ENCODE assay signal across 21 cellular contexts in genomic region chr9:5470122-5470521, GRCh38. TPM values are rescaled to one million over a fixed set of nuclear protein-coding genes. Genes with fewer than 3 reads are reported as not detected.
DNase-seq lines count a peak whose midpoint lies in the region; ATAC-seq, FAIRE-seq and TF ChIP-seq lines count a peak whose summit lies in the region.
"Had no signal": no experiment of that assay in that cellular context is flagged by ENCODE, and none has a peak within 500 bp of the region (broad histone marks: within the 10 kb centered on the region; RNA-seq: fewer than 3 reads in every experiment).

No MANE protein-coding gene starts in this region.

- no peak overlapping the region for H3K27ac Mint-ChIP-seq in CD14-positive monocyte

- TF ChIP-seq RAD21 in SK-N-SH (IDR thresholded peaks at IDR 0.05; ENCODE audit: low read length) (no peak), GM12878 (IDR thresholded peaks at IDR 0.05; ENCODE audit: insufficient read depth, low read depth, low read length) (no peak)

- RAD21 ChIA-PET in GM12878 (lab: Charles Lee; ENCODE audit: unreplicated experiment): interaction anchor here (1.0 to 1.3 kb wide), 4 partner anchors 9 to 48 kb away, joined by 3 to 5 read pairs (median 4); no protein-coding TSS in a partner anchor

- H3K4me3 Mint-ChIP-seq in CD14-positive monocyte: no peak overlapping the region

- H2AFZ ChIP-seq in SK-N-SH (ENCODE audit: low read depth) (no peak overlapping the region), GM12878 (ENCODE audit: control insufficient read depth, low read depth, low read length) (no peak overlapping the region), OCI-LY7 (ENCODE audit: low read length) (no peak overlapping the region)

- ATAC-seq in SK-N-SH treated with all-trans-retinoic acid at 6 μM for 48 hours: peak; percentile 45; the same call in 1 of the 3 replicates
- peak; percentile 32 for ATAC-seq in GM12878
- no peak for ATAC-seq in HG02763 (IDR thresholded peaks at IDR 0.05; ENCODE audit: unreplicated experiment)
- ATAC-seq: Right ventricle myocardium inferior had no signal

- WGBS in SK-N-SH (ENCODE audit: low lambda C conversion rate): 94% methylated on average over 1 of the region's 1 CpG
- 95% methylated on average over 1 of the region's 1 CpG for WGBS in GM12878 (ENCODE audit: insufficient coverage, insufficient replicate concordance, low lambda C conversion rate, missing lambda C conversion rate)

- in situ Hi-C loops in GM12878 (cut with MboI): no loop called here

- CTCF ChIA-PET in SK-N-SH (lab: Yijun Ruan, JAX): interaction anchor here (0.7 to 1.7 kb wide), 3 partner anchors 14 to 20 kb away, joined by 3 to 5 read pairs (median 3); partner anchors contain the start of gene CD274
- CTCF ChIA-PET in GM12878 (lab: Yijun Ruan, JAX): interaction anchor here (0.9 to 1.3 kb wide), 2 partner anchors 10 to 76 kb away, joined by 3 read pairs; no protein-coding TSS in a partner anchor
- CTCF ChIA-PET in OCI-LY7 (lab: Charles Lee; ENCODE audit: unreplicated experiment): no interaction called here

- peaks cover 0 to 5% (median 0%) of the 10 kb centered on the region in 7 donors for H3K9me3 Mint-ChIP-seq in CD14-positive monocyte

- H3K27ac ChIP-seq in SK-N-SH (ENCODE audit: low read depth in 2 of 2, low read length in 1 of 2) (no peak overlapping the region), GM12878 (ENCODE audit: control insufficient read depth, insufficient read depth) (no peak overlapping the region), OCI-LY7 (ENCODE audit: low read depth, low read length, poor library complexity, severe bottlenecking) (no peak overlapping the region)
- H3K27ac ChIP-seq: C4-2B, KMS-11, Peyer's patch, SJSA1 had no signal

- intact Hi-C loops in GM12878 (cut with micrococcal nuclease; ENCODE audit: unreplicated experiment): no loop called here
- intact Hi-C loops in OCI-LY7 (cut with micrococcal nuclease; ENCODE audit: unreplicated experiment): no loop called here
- intact Hi-C loops in CD14-positive monocyte (cut with micrococcal nuclease): no loop called here

- H4K20me1 ChIP-seq in SK-N-SH (ENCODE audit: insufficient read depth): no peaks in the 10 kb centered on the region
- H4K20me1 ChIP-seq in GM12878 (ENCODE audit: control insufficient read depth, insufficient read depth): no peaks in the 10 kb centered on the region
- H4K20me1 ChIP-seq in OCI-LY7 (ENCODE audit: insufficient read depth, low read length): no peaks in the 10 kb centered on the region

- peak; percentile 47 for FAIRE-seq in GM12878 (lab: Jason Lieb, UNC)
- FAIRE-seq: HTR-8/SVneo had no signal

- TF ChIP-seq POLR2A in GM12878 (IDR thresholded peaks at IDR 0.05; ENCODE audit: low read depth, low read length): no peak

- H3K79me2 ChIP-seq in SK-N-SH (ENCODE audit: insufficient read depth) (no peaks in the 10 kb centered on the region), GM12878 (ENCODE audit: control insufficient read depth, insufficient read depth, low read length) (no peaks in the 10 kb centered on the region), OCI-LY7 (ENCODE audit: insufficient read depth, low read depth, low read length) (no peaks in the 10 kb centered on the region)

- H3K4me1 Mint-ChIP-seq in CD14-positive monocyte: peaks cover 25% of the 10 kb centered on the region

- H3K27me3 Mint-ChIP-seq in CD14-positive monocyte (ENCODE audit: low read depth in 3 of 3): peaks cover 0 to 1% (median 0%) of the 10 kb centered on the region in 3 donors

- TF ChIP-seq CTCF in SK-N-SH (IDR thresholded peaks at IDR 0.05) (no peak), GM12878 (IDR thresholded peaks at IDR 0.05 in 2 of 3, conservative IDR thresholded peaks at IDR 0.05 in 1 of 3; ENCODE audit: control insufficient read depth in 2 of 3, extremely low read depth in 1 of 3, insufficient read depth in 1 of 3, low read depth in 3 of 3, low read length in 3 of 3) (no peak), OCI-LY7 (conservative IDR thresholded peaks at IDR 0.05; ENCODE audit: low read length) (no peak), CD14-positive monocyte (IDR thresholded peaks at IDR 0.05) (no peak)

- H3K4me1 ChIP-seq in SK-N-SH (ENCODE audit: control insufficient read depth in 1 of 2, insufficient read depth in 2 of 2, low read depth in 1 of 2, low read length in 1 of 2) (no peaks in the 10 kb centered on the region; a peak in 2 of 4 replicates), GM12878 (ENCODE audit: control insufficient read depth, insufficient read depth, low read length) (peaks cover 11% of the 10 kb centered on the region), OCI-LY7 (ENCODE audit: insufficient read depth, low read length, poor library complexity, severe bottlenecking) (peaks cover 10% of the 10 kb centered on the region)
- H3K4me1 ChIP-seq: Peyer's patch, SJSA1 had no signal

- no peak for TF ChIP-seq EP300 in SK-N-SH (IDR thresholded peaks at IDR 0.05; ENCODE audit: borderline replicate concordance in 1 of 2, low read depth in 1 of 2, low read length in 1 of 2)
- TF ChIP-seq EP300 in GM12878 (IDR thresholded peaks at IDR 0.05; ENCODE audit: borderline replicate concordance in 1 of 2, control insufficient read depth in 1 of 2, low read depth in 2 of 2, low read length in 2 of 2): no peak

- H3K9me3 ChIP-seq in SK-N-SH: no peaks in the 10 kb centered on the region
- no peaks in the 10 kb centered on the region for H3K9me3 ChIP-seq in GM12878 (replicated peaks; ENCODE audit: control insufficient read depth, insufficient read depth, low read length)
- H3K9me3 ChIP-seq in OCI-LY7 (ENCODE audit: low read length): no peaks in the 10 kb centered on the region
- H3K9me3 ChIP-seq: Peyer's patch, SJSA1 had no signal

- H3K4me3 ChIP-seq in SK-N-SH (ENCODE audit: low read depth in 2 of 2, low read length in 1 of 2) (no peak overlapping the region), GM12878 (no peak overlapping the region), OCI-LY7 (ENCODE audit: low read depth, low read length, poor library complexity, severe bottlenecking) (no peak overlapping the region)
- H3K4me3 ChIP-seq: Peyer's patch, SJSA1 had no signal

- peaks cover 2 to 4% of the 10 kb centered on the region in 2 donors for H3K36me3 Mint-ChIP-seq in CD14-positive monocyte

- H3K9ac ChIP-seq in SK-N-SH (no peak overlapping the region), GM12878 (ENCODE audit: control insufficient read depth, insufficient read depth, low read length) (no peak overlapping the region)
- H3K9ac ChIP-seq: KMS-11 had no signal

- peaks cover 21 to 40% of the 10 kb centered on the region in 2 experiments for H3K36me3 ChIP-seq in SK-N-SH (replicated peaks in 1 of 2; ENCODE audit: control insufficient read depth in 1 of 2, insufficient read depth in 2 of 2, low read length in 1 of 2)
- H3K36me3 ChIP-seq in GM12878 (ENCODE audit: control insufficient read depth in 2 of 2, insufficient read depth in 2 of 2, low read length in 1 of 2): peaks cover 5 to 13% of the 10 kb centered on the region in 2 experiments
- no peaks in the 10 kb centered on the region for H3K36me3 ChIP-seq in OCI-LY7 (ENCODE audit: insufficient read depth, low read length)
- H3K36me3 ChIP-seq: SJSA1 had no signal

- H3K9me2 ChIP-seq in SK-N-SH: no peaks in the 10 kb centered on the region
- no peaks in the 10 kb centered on the region for H3K9me2 ChIP-seq in OCI-LY7 (ENCODE audit: insufficient read depth, low read length)

- H3K4me2 ChIP-seq in SK-N-SH: no peak overlapping the region
- no peak overlapping the region for H3K4me2 ChIP-seq in GM12878 (ENCODE audit: control insufficient read depth, insufficient read depth)
- no peak overlapping the region for H3K4me2 ChIP-seq in OCI-LY7 (ENCODE audit: low read length)
- H3K4me2 ChIP-seq: KMS-11 had no signal

- DNase-seq in SK-N-SH (no peak), M059J (ENCODE audit: low read depth) (peak; percentile 22), GM12878 (ENCODE audit: low read depth, low spot score) (no peak), OCI-LY7 (ENCODE audit: low spot score) (no peak), CD14-positive monocyte (ENCODE audit: low spot score) (no peak)
- no peak for DNase-seq in activated CD4-positive, CD25-positive, alpha-beta regulatory T cell treated with anti-CD3 and anti-CD28 coated beads, Interleukin-2, amount 50 U/mL, for 72 hours
- DNase-seq: AML-193, GDM1, NCI-H1694, NCI-H2081 treated with DMSO at 0.1 percent for 48 hours, NCI-H446 treated with DMSO at 0.1 percent for 48 hours, NCI-H526 treated with DMSO at 0.1 percent for 48 hours, Peyer's patch, SW 1271 had no signal

- H3F3A ChIP-seq in SK-N-SH (replicated peaks; ENCODE audit: insufficient read depth): peaks cover 44% of the 10 kb centered on the region

- POLR2A ChIA-PET in SK-N-SH (lab: Yijun Ruan, JAX): no interaction called here
- POLR2A ChIA-PET in GM12878 (lab: Charles Lee): no interaction called here
- POLR2A ChIA-PET in OCI-LY7 (lab: Charles Lee): no interaction called here

- SMC1A ChIA-PET in GM12878 (lab: Charles Lee; ENCODE audit: uncharacterized antibody, unreplicated experiment): interaction anchor here (0.7 kb wide), 1 partner anchor 41 kb away, joined by 3 read pairs; no protein-coding TSS in a partner anchor

- H3K27me3 ChIP-seq in SK-N-SH (ENCODE audit: insufficient read depth) (no peaks in the 10 kb centered on the region), GM12878 (replicated peaks in 1 of 2; ENCODE audit: control insufficient read depth in 2 of 2, insufficient read depth in 2 of 2, low read length in 1 of 2) (no peaks in the 10 kb centered on the region)
- H3K27me3 ChIP-seq: Peyer's patch, SJSA1 had no signal

- BruUV-seq in GM12878 (replicated peaks; lab: Mats Ljungman, UMichigan): no TSS peak
- no TSS peak for BruUV-seq in OCI-LY7 (replicated peaks; lab: Mats Ljungman, UMichigan)

RNA-seq across cellular contexts. Expression of gene CD274, which starts 19.8 kb away (rescaled TPM):
- polyA plus RNA-seq in SK-N-SH (2012; rRNA removed) (25.8 and 30.9 TPM in 2 replicates), GM12878 (2011; rRNA removed) (128 and 134 TPM in 2 replicates), GM12878 (2014; fragmentation: Illumina TruSeq; extraction: Trizol) (34.3 and 37.7 TPM in 2 replicates), GM12878 (2014; fragmentation: Nextera tagmentation; extraction: Ambion mirVana) (10 to 100 TPM in 1 of 2 experiments, 1 to 10 TPM in 1; 9.4 to 12.2 TPM), GM12878 (2014; rRNA removed) (24.6 and 25.6 TPM in 2 replicates), GM12878 (2016; fragmentation: Nextera tagmentation; extraction: Ambion mirVana) (10 to 100 TPM; 16.1 to 16.4 TPM), CD14-positive monocyte (under 1 TPM in 1 of 2 donors, not detected in 1; 0.84 TPM)
- polyA plus RNA-seq in SK-N-SH (2012; cell fraction: cytosol; rRNA removed): 28.2 and 30.3 TPM in 2 replicates
- 24.6 and 47.3 TPM in 2 replicates for polyA plus RNA-seq in SK-N-SH (2012; cell fraction: nucleus; rRNA removed)
- 26.7 and 31.2 TPM in 2 replicates for total RNA-seq in M059J (2014; rRNA removed; shearing (Covaris generic))
- total RNA-seq in GM12878 (2013; cell fraction: nucleolus; rRNA removed): 338 and 344 TPM in 2 replicates
- total RNA-seq in GM12878 (2014; rRNA removed) (27.6 and 36.9 TPM in 2 replicates), GM12878 (2014; rRNA removed; fragmentation: Illumina TruSeq; extraction: Trizol) (28.4 and 32.0 TPM in 2 replicates), GM12878 (2021) (23.5 and 26.6 TPM in 2 replicates), OCI-LY7 (2022) (0.15 and 1.2 TPM in 2 replicates)
- polyA plus RNA-seq in GM12878 (2011; ENCODE audit: low read depth): 13.3 TPM
- 38.8 and 53.1 TPM in 2 replicates for polyA plus RNA-seq in GM12878 (2011; cell fraction: cytosol; rRNA removed)
- 186 and 257 TPM in 2 replicates for polyA plus RNA-seq in GM12878 (2011; cell fraction: nucleus; rRNA removed)
- 15.5 and 24.2 TPM in 2 replicates for polyA plus RNA-seq in GM12878 (2012)
- 79.0 and 144 TPM in 2 replicates for polyA minus RNA-seq in GM12878 (2011; rRNA and poly(A)+ RNA removed)
- polyA minus RNA-seq in GM12878 (2011; cell fraction: cytosol; rRNA and poly(A)+ RNA removed): 14.4 and 17.0 TPM in 2 replicates
- 141 and 142 TPM in 2 replicates for polyA minus RNA-seq in GM12878 (2011; cell fraction: nucleus; rRNA and poly(A)+ RNA removed)
- 0.57 and 4.3 TPM in 2 replicates for total RNA-seq in OCI-LY7 (2014; rRNA removed; shearing (Covaris generic))

RNA-seq across cellular contexts. Expression of gene PLGRKT, which starts 32.4 kb away (rescaled TPM):
- polyA plus RNA-seq in SK-N-SH (2012; rRNA removed) (11.4 and 13.1 TPM in 2 replicates), GM12878 (2011; rRNA removed) (34.8 and 53.5 TPM in 2 replicates), GM12878 (2014; fragmentation: Illumina TruSeq; extraction: Trizol) (28.0 and 32.8 TPM in 2 replicates), GM12878 (2014; fragmentation: Nextera tagmentation; extraction: Ambion mirVana) (10 to 100 TPM; 62.2 to 64.4 TPM), GM12878 (2014; rRNA removed) (23.0 and 27.8 TPM in 2 replicates), GM12878 (2016; fragmentation: Nextera tagmentation; extraction: Ambion mirVana) (10 to 100 TPM; 65.4 to 72.3 TPM), CD14-positive monocyte (10 to 100 TPM; 14.8 to 19.7 TPM)
- polyA plus RNA-seq in SK-N-SH (2012; cell fraction: cytosol; rRNA removed): 19.4 and 23.2 TPM in 2 replicates
- polyA plus RNA-seq in SK-N-SH (2012; cell fraction: nucleus; rRNA removed): 3.1 and 5.8 TPM in 2 replicates
- total RNA-seq in M059J (2014; rRNA removed; shearing (Covaris generic)): 43.5 and 44.9 TPM in 2 replicates
- total RNA-seq in GM12878 (2013; cell fraction: nucleolus; rRNA removed): 9.8 and 12.2 TPM in 2 replicates
- total RNA-seq in GM12878 (2014; rRNA removed) (25.2 and 28.2 TPM in 2 replicates), GM12878 (2014; rRNA removed; fragmentation: Illumina TruSeq; extraction: Trizol) (42.0 and 45.9 TPM in 2 replicates), GM12878 (2021) (29.0 and 34.2 TPM in 2 replicates), OCI-LY7 (2022) (26.1 and 26.2 TPM in 2 replicates)
- 12.6 TPM for polyA plus RNA-seq in GM12878 (2011; ENCODE audit: low read depth)
- 12.3 and 13.3 TPM in 2 replicates for polyA plus RNA-seq in GM12878 (2011; cell fraction: cytosol; rRNA removed)
- 7.5 and 8.7 TPM in 2 replicates for polyA plus RNA-seq in GM12878 (2011; cell fraction: nucleus; rRNA removed)
- 18.1 and 20.1 TPM in 2 replicates for polyA plus RNA-seq in GM12878 (2012)
- polyA minus RNA-seq in GM12878 (2011; rRNA and poly(A)+ RNA removed): 4.7 and 7.4 TPM in 2 replicates
- polyA minus RNA-seq in GM12878 (2011; cell fraction: cytosol; rRNA and poly(A)+ RNA removed): 5.4 and 6.7 TPM in 2 replicates
- 5.1 and 9.6 TPM in 2 replicates for polyA minus RNA-seq in GM12878 (2011; cell fraction: nucleus; rRNA and poly(A)+ RNA removed)
- total RNA-seq in OCI-LY7 (2014; rRNA removed; shearing (Covaris generic)): 7.9 and 10.4 TPM in 2 replicates

RNA-seq across cellular contexts. Expression of gene PDCD1LG2, which starts 40.2 kb away (rescaled TPM):
- polyA plus RNA-seq in SK-N-SH (2012; rRNA removed) (11.1 and 19.4 TPM in 2 replicates), GM12878 (2011; rRNA removed) (37.3 and 46.0 TPM in 2 replicates), GM12878 (2014; fragmentation: Illumina TruSeq; extraction: Trizol) (2.9 and 3.3 TPM in 2 replicates), GM12878 (2014; fragmentation: Nextera tagmentation; extraction: Ambion mirVana) (1 to 10 TPM; 1.5 to 2.5 TPM), GM12878 (2014; rRNA removed) (1.8 and 2.0 TPM in 2 replicates), GM12878 (2016; fragmentation: Nextera tagmentation; extraction: Ambion mirVana) (1 to 10 TPM; 3.0 to 4.1 TPM), CD14-positive monocyte (under 1 TPM; 0.16 to 0.41 TPM)
- polyA plus RNA-seq in SK-N-SH (2012; cell fraction: cytosol; rRNA removed): 12.8 and 15.3 TPM in 2 replicates
- polyA plus RNA-seq in SK-N-SH (2012; cell fraction: nucleus; rRNA removed): 8.5 and 17.6 TPM in 2 replicates
- 20.7 and 28.1 TPM in 2 replicates for total RNA-seq in M059J (2014; rRNA removed; shearing (Covaris generic))
- total RNA-seq in GM12878 (2013; cell fraction: nucleolus; rRNA removed): 37.4 and 39.7 TPM in 2 replicates
- total RNA-seq in GM12878 (2014; rRNA removed) (3.4 and 4.0 TPM in 2 replicates), GM12878 (2014; rRNA removed; fragmentation: Illumina TruSeq; extraction: Trizol) (3.2 and 3.9 TPM in 2 replicates), GM12878 (2021) (1.9 and 2.4 TPM in 2 replicates), OCI-LY7 (2022) (not detected in 2 replicates)
- polyA plus RNA-seq in GM12878 (2011; ENCODE audit: low read depth): 1.5 TPM
- polyA plus RNA-seq in GM12878 (2011; cell fraction: cytosol; rRNA removed): 19.5 and 25.9 TPM in 2 replicates
- 22.2 and 35.4 TPM in 2 replicates for polyA plus RNA-seq in GM12878 (2011; cell fraction: nucleus; rRNA removed)
- polyA plus RNA-seq in GM12878 (2012): 1.3 and 3.0 TPM in 2 replicates
- 51.9 and 57.8 TPM in 2 replicates for polyA minus RNA-seq in GM12878 (2011; rRNA and poly(A)+ RNA removed)
- 16.7 and 17.6 TPM in 2 replicates for polyA minus RNA-seq in GM12878 (2011; cell fraction: cytosol; rRNA and poly(A)+ RNA removed)
- 29.9 and 30.0 TPM in 2 replicates for polyA minus RNA-seq in GM12878 (2011; cell fraction: nucleus; rRNA and poly(A)+ RNA removed)
- not detected in 2 replicates for total RNA-seq in OCI-LY7 (2014; rRNA removed; shearing (Covaris generic))
